ENCODE assay signal across 8 cellular contexts in the genomic region with DNA sequence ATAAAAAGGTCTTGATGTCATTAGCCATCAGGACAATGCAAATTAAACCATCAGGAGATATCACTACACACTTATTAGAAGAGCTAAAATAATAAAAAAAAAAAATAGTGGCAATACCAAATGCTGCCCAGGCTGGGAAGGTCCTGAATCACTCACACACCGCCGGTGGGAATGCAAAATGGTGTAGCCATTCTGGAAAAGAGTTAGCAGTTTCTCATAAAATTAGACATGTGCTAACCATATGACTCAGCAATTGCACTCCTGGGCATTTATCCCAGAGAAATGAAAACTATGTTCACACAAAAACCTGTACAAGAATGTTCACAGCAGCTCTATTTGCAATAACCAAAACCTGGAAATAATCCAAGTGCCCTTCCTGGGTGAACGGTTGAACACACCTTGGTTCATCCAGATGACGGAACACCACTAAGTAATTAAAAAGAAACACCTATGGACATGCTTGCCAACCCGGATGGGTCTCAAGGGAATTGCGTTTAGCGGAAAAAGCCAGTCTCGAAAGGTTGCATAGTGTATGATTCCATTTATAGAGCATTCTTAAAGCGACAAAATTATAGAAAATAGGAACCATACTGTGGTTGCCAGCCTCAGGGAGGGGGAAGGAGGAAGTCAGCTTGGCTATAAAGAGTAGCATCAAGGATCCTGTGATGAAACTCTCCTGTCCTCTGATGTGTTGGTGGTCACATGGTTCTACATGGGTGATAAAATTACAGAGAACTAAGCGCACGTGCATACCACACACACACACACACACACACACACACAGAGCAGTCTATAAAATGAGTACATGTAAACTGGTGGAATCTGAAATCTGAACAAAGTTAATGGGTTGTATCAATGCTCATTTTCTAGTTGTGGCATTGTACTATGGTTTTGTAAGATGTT. TPM values are rescaled to one million over a fixed set of nuclear protein-coding genes. Genes with fewer than 3 reads are reported as not detected.
A peak's percentile ranks its signal among the peaks of the same experiment; 100 is the strongest.
DNase-seq lines count a peak whose midpoint lies in the region; ATAC-seq, FAIRE-seq and TF ChIP-seq lines count a peak whose summit lies in the region.

No MANE protein-coding gene starts in this region.

- FAIRE-seq in urothelium cell line (lab: Jason Lieb, UNC) = peak; percentile 37

- no peak for TF ChIP-seq POLR2A in lower leg skin (IDR thresholded peaks at IDR 0.05)

- in situ Hi-C loops in brain microvascular endothelial cell (cut with HindIII; ENCODE audit: low pct_ligation_motif_present, low sequenced_read_pairs) = no loop called here

- ATAC-seq in GM18517 (IDR thresholded peaks at IDR 0.05; ENCODE audit: unreplicated experiment) (peak; percentile 31), HG03432 (IDR thresholded peaks at IDR 0.05; ENCODE audit: unreplicated experiment) (peak; percentile 24)

- intact Hi-C loops in lower leg skin (cut with DNase I; ENCODE audit: low total_unique reads) = no loop called here

- peak; percentile 65 for DNase-seq in AG20443 (ENCODE audit: low spot score)
- peak; percentile 36 for DNase-seq in RKO (ENCODE audit: low spot score)
- peak; percentile 86 for DNase-seq in brain microvascular endothelial cell
- peak; percentile 80 to 86 for DNase-seq in lower leg skin (ENCODE audit: low spot score in 2 of 2)
- DNase-seq in urothelium cell line (ENCODE audit: low spot score) = peak; percentile 59
- DNase-seq in UCSD-AML1 (lab: John Stamatoyannopoulos, UW; ENCODE audit: unreplicated experiment) = no peak

- WGBS in lower leg skin, 2 donors = 12 to 14% methylated on average over 11 of the region's 11 CpGs

- H3K27ac ChIP-seq in brain microvascular endothelial cell = peak overlapping the region; percentile 96

- H3K4me3 ChIP-seq in brain microvascular endothelial cell (ENCODE audit: low read depth, low read length) = no peak overlapping the region
- H3K4me3 ChIP-seq in lower leg skin (ENCODE audit: low read depth, poor library complexity, severe bottlenecking) = no peak overlapping the region

- no peaks in the 10 kb centered on the region for H3K27me3 ChIP-seq in brain microvascular endothelial cell (replicated peaks)

- no peak for TF ChIP-seq CTCF in brain microvascular endothelial cell (IDR thresholded peaks at IDR 0.05; ENCODE audit: low read depth, low read length, missing control alignments)
- TF ChIP-seq CTCF in lower leg skin (IDR thresholded peaks at IDR 0.05) = no peak

- no peaks in the 10 kb centered on the region for H3K36me3 ChIP-seq in brain microvascular endothelial cell (replicated peaks)

RNA-seq across cellular contexts. Expression of gene MBP, which starts 4.6 kb away (rescaled TPM):
- 10 to 100 TPM; 45.0 to 60.0 (median 51.9) TPM for total RNA-seq in lower leg skin
